13 cellular contexts compared by ENCODE assay signal in the genomic region with DNA sequence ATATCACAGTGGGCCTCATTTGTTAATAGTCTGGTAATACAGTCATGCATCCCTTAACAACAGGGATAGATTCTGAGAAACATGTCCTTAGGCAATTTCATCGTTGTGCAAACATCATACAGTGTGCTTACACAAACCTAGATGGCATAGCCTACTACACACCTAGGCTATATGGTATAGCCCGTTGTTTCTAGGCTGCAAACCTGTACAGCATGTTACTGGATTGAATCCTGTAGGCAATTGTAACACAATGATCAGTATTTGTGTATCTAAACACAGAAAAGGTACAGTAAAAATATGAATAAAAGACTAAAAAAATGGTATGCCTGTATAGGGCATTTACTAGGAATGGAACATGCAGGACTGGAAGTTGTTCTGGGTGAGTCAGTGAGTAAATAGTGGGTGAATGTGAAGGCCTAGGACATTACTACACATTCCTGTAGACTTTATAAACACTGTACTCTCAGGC. TPM values are rescaled to one million over a fixed set of nuclear protein-coding genes. Genes with fewer than 3 reads are reported as not detected.
DNase-seq lines count a peak whose midpoint lies in the region; ATAC-seq and TF ChIP-seq lines count a peak whose summit lies in the region.
"Had no signal": no experiment of that assay in that cellular context is flagged by ENCODE, and none has a peak within 500 bp of the region (broad histone marks: within the 10 kb centered on the region; RNA-seq: fewer than 3 reads in every experiment).

No MANE protein-coding gene starts in this region.

- peak overlapping the region in 2 of 4 donors; percentile 56 to 57 for H3K27ac ChIP-seq in body of pancreas
- H3K27ac ChIP-seq in colonic mucosa: no peak overlapping the region

- no peak overlapping the region for H3K4me3 ChIP-seq in body of pancreas
- no peak overlapping the region for H3K4me3 ChIP-seq in colonic mucosa

- H3K9me3 ChIP-seq in body of pancreas: no peaks in the 10 kb centered on the region
- H3K9me3 ChIP-seq in colonic mucosa: no peaks in the 10 kb centered on the region

- WGBS in body of pancreas, 2 donors: 77 to 78% methylated on average over 2 of the region's 2 CpGs

- H3K9ac ChIP-seq in colonic mucosa (ENCODE audit: low read depth in 2 of 2, low read length in 2 of 2): no peak overlapping the region

- DNase-seq in AG08395 (ENCODE audit: low spot score) (peak; percentile 19), NCI-H1417 treated with DMSO at 0.1 percent for 48 hours (lab: John Stamatoyannopoulos, UW) (peak; percentile 9), body of pancreas (peak in 1 of 4 donors; percentile 18), kidney tubule cell (ENCODE audit: low spot score) (peak; percentile 70), colonic mucosa (no peak), T-helper 1 cell (no peak), GM10266 (ENCODE audit: extremely low spot score) (no peak)
- DNase-seq: MM.1S; RPMI8226; stimulated activated CD4-positive, alpha-beta T cell treated with anti-CD3 and anti-CD28 coated beads, Interleukin-2, amount 100 ng/mL, for 48 hours; stimulated activated naive B cell treated with anti-CD40 and anti-IgM and Interleukin-4, amounts not matched to agents 10 μg/mL and 1 μg/mL and 100 μg/mL, for 72 hours had no signal

- intact Hi-C loops in body of pancreas (cut with DNase I) (no loop called here), colonic mucosa (cut with DNase I) (no loop called here)

- TF ChIP-seq CTCF in body of pancreas (IDR thresholded peaks at IDR 0.05) (no peak), colonic mucosa (IDR thresholded peaks at IDR 0.05) (no peak), GM10266 (IDR thresholded peaks at IDR 0.05; ENCODE audit: control insufficient read depth, insufficient read depth, low read depth, missing control alignments) (no peak)

- ATAC-seq in body of pancreas: peak; percentile 83
- no peak for ATAC-seq in HG03045 (IDR thresholded peaks at IDR 0.05; ENCODE audit: unreplicated experiment)
- ATAC-seq: activated naive CD4-positive, alpha-beta T cell treated with anti-CD3 and anti-CD28 coated beads, Interleukin-2, amount 50 U/mL, for 72 hours; stimulated activated naive B cell treated with anti-CD40 and anti-IgM and Interleukin-4, amounts not matched to agents 10 μg/mL and 1 μg/mL and 100 μg/mL, for 72 hours had no signal

- H3K27me3 ChIP-seq in body of pancreas: no peaks in the 10 kb centered on the region
- no peaks in the 10 kb centered on the region for H3K27me3 ChIP-seq in colonic mucosa

- TF ChIP-seq POLR2A in body of pancreas (IDR thresholded peaks at IDR 0.05): no peak

- H3K4me1 ChIP-seq in body of pancreas (peaks cover 19% of the 10 kb centered on the region), colonic mucosa (peaks cover 4% of the 10 kb centered on the region)

- H3K36me3 ChIP-seq in body of pancreas (replicated peaks in 1 of 2; ENCODE audit: insufficient read depth in 1 of 2, low read depth in 2 of 2) (no peaks in the 10 kb centered on the region), colonic mucosa (no peaks in the 10 kb centered on the region)

RNA-seq across cellular contexts. Expression of gene RHOBTB1, which starts 12.0 kb away (rescaled TPM):
- total RNA-seq in body of pancreas (10 to 100 TPM in 1 of 2 donors, 1 to 10 TPM in 1; 5.9 to 12.2 TPM), colonic mucosa (1 to 10 TPM; 2.5 to 4.9 TPM)

Comparison
In these comparisons a context has a peak if more than half of its experiments do, and no peak if none do; other contexts are left out.
1. DNase-seq: peak in AG08395 (single experiment), NCI-H1417 treated with DMSO at 0.1 percent for 48 hours (single experiment) and kidney tubule cell (single experiment); none in colonic mucosa (single experiment), T-helper 1 cell (0 of 5) and GM10266 (single experiment).